ENCODE assay signal across 19 cellular contexts in genomic region chr14:33057585-33057984, GRCh38.
DNase-seq lines count a peak whose midpoint lies in the region; ATAC-seq and TF ChIP-seq lines count a peak whose summit lies in the region.
"Had no signal": no experiment of that assay in that cellular context is flagged by ENCODE, and none has a peak within 500 bp of the region (broad histone marks: within the 10 kb centered on the region; RNA-seq: fewer than 3 reads in every experiment).

No MANE protein-coding gene starts in this region.

- peak; percentile 1 for DNase-seq in SIG-M5 treated with dmso at 0.1 percent for 504 hours (lab: John Stamatoyannopoulos, UW; ENCODE audit: unreplicated experiment)
- no peak for DNase-seq in SIG-M5 (lab: John Stamatoyannopoulos, UW)
- DNase-seq in LNCaP clone FGC (ENCODE audit: low read depth): peak; percentile 28
- DNase-seq in NCI-H2227 treated with DMSO at 0.1 percent for 48 hours (lab: John Stamatoyannopoulos, UW): peak; percentile 23
- no peak for DNase-seq in CD4-positive, alpha-beta T cell
- DNase-seq in activated CD4-positive, CD25-positive, alpha-beta regulatory T cell (lab: John Stamatoyannopoulos, UW): no peak
- no peak for DNase-seq in COLO668 (lab: John Stamatoyannopoulos, UW; ENCODE audit: unreplicated experiment)
- DNase-seq: BE2C, Caco-2, EL, GF-D8, KG1, NCI-H1105, NCI-H1694 treated with DMSO at 0.1 percent for 48 hours, NCI-H446 treated with DMSO at 0.1 percent for 48 hours, OCI-M1, T1000 had no signal

- no peak overlapping the region for H3K27ac Mint-ChIP-seq in CD4-positive, alpha-beta T cell
- H3K27ac Mint-ChIP-seq: T-helper 1 cell treated with Interleukin-12 subunit alpha and Interleukin-12 subunit beta and Interleukin-4 antibody, amounts not matched to agents 30 μg/mL and 1 μg/mL, for 36 hours had no signal

- POLR2A ChIA-PET in CD4-positive, alpha-beta T cell (lab: Charles Lee): no interaction called here

- H3K27me3 ChIP-seq in CD4-positive, alpha-beta T cell (ENCODE audit: control insufficient read depth, insufficient read depth, low read length): no peaks in the 10 kb centered on the region

- H3K9me3 ChIP-seq in CD4-positive, alpha-beta T cell (ENCODE audit: control insufficient read depth, low read length): no peaks in the 10 kb centered on the region
- H3K9me3 ChIP-seq: BE2C, Caco-2 had no signal

- no peak for ATAC-seq in CD4-positive, alpha-beta T cell (ENCODE audit: poor library complexity)
- ATAC-seq: Right ventricle myocardium inferior had no signal

- H3K27me3 Mint-ChIP-seq in CD4-positive, alpha-beta T cell: no peaks in the 10 kb centered on the region

- H3K9me3 Mint-ChIP-seq in CD4-positive, alpha-beta T cell: no peaks in the 10 kb centered on the region

- no peaks in the 10 kb centered on the region for H3K36me3 Mint-ChIP-seq in CD4-positive, alpha-beta T cell (ENCODE audit: low read depth)

- no peak overlapping the region for H3K4me3 Mint-ChIP-seq in CD4-positive, alpha-beta T cell
- H3K4me3 Mint-ChIP-seq: T-helper 1 cell treated with Interleukin-12 subunit alpha and Interleukin-12 subunit beta and Interleukin-4 antibody, amounts not matched to agents 30 μg/mL and 1 μg/mL, for 36 hours had no signal

- no peak overlapping the region for H3K4me3 ChIP-seq in LNCaP clone FGC (ENCODE audit: low read depth, low read length)

- no peak overlapping the region for H3K27ac ChIP-seq in CD4-positive, alpha-beta T cell (ENCODE audit: low read depth, low read length)

- CTCF ChIA-PET in CD4-positive, alpha-beta T cell (lab: Charles Lee): interaction anchor here (0.7 kb wide), 1 partner anchor 24 kb away, joined by 3 read pairs; no protein-coding TSS in a partner anchor

- no peaks in the 10 kb centered on the region for H3K4me1 Mint-ChIP-seq in CD4-positive, alpha-beta T cell (ENCODE audit: low read depth)

- TF ChIP-seq CTCF in LNCaP clone FGC (IDR thresholded peaks at IDR 0.05; ENCODE audit: control insufficient read depth, extremely low read depth, insufficient read depth): no peak
- TF ChIP-seq CTCF in CD4-positive, alpha-beta T cell (IDR thresholded peaks at IDR 0.05): no peak

- intact Hi-C loops in CD4-positive, alpha-beta T cell (cut with DNase I, micrococcal nuclease): no loop called here

Comparison
In these comparisons a context has a peak if more than half of its experiments do, and no peak if none do; other contexts are left out.
1. DNase-seq: peak in SIG-M5 treated with dmso at 0.1 percent for 504 hours (single experiment), LNCaP clone FGC (single experiment) and NCI-H2227 treated with DMSO at 0.1 percent for 48 hours (single experiment); none in SIG-M5 (single experiment), CD4-positive, alpha-beta T cell (0 of 10), activated CD4-positive, CD25-positive, alpha-beta regulatory T cell (0 of 4) and COLO668 (single experiment).